In genomic region chr2:118088051-118089014, GRCh38 we compare ENCODE assay signal across 8 cellular contexts. TPM values are rescaled to one million over a fixed set of nuclear protein-coding genes. Genes with fewer than 3 reads are reported as not detected.
DNase-seq lines count a peak whose midpoint lies in the region; ATAC-seq and TF ChIP-seq lines count a peak whose summit lies in the region.

Gene INSIG2 (plus strand): TSS chr2:118088471. CDS start chr2:118096557, 8,086 bp downstream.

- H3K4me3 ChIP-seq in GM12875 (ENCODE audit: low read depth, low read length) (peak within 1 kb of the TSS; percentile 83), adipocyte (ENCODE audit: low read length) (peak within 1 kb of the TSS; percentile 90), heart right ventricle (peak within 1 kb of the TSS; percentile 76 to 89 (median 82)), upper lobe of right lung (peak within 1 kb of the TSS; percentile 88)

- H3K27me3 ChIP-seq in adipocyte (replicated peaks; ENCODE audit: control insufficient read depth, insufficient read depth, low read length) (no peaks in the 10 kb centered on the region), heart right ventricle (peaks cover 0 to 4% (median 0%) of the 10 kb centered on the region in 7 donors), upper lobe of right lung (no peaks in the 10 kb centered on the region)

- intact Hi-C loops in heart right ventricle (cut with DNase I) (loop anchor here in 2 of 10 donors (10.0 kb wide), 2 partner anchors 96 to 274 kb away; partner anchors contain the start of gene DDX18 (in 2 of the 2)), posterior vena cava (cut with DNase I) (no loop called here), upper lobe of right lung (cut with DNase I) (no loop called here)

- H3K27ac ChIP-seq in heart right ventricle (peak within 1 kb of the TSS in 9 of 10 donors; percentile 1 to 87 (median 59)), upper lobe of right lung (peak within 1 kb of the TSS; percentile 81)

- H3K9ac ChIP-seq in adipocyte (ENCODE audit: low read length) = peak within 1 kb of the TSS; percentile 90

- H3K9me3 ChIP-seq in adipocyte (ENCODE audit: control insufficient read depth, low read length) (no peaks in the 10 kb centered on the region), heart right ventricle (no peaks in the 10 kb centered on the region), upper lobe of right lung (no peaks in the 10 kb centered on the region)

- peak; percentile 94 for DNase-seq in NCI-H1436 (lab: John Stamatoyannopoulos, UW)
- DNase-seq in T follicular helper cell (ENCODE audit: low read depth) = peak; percentile 73
- DNase-seq in adipocyte (ENCODE audit: low read depth) = peak; percentile 98
- peak; percentile 91 to 93 for DNase-seq in heart right ventricle
- peak; percentile 98 for DNase-seq in posterior vena cava (ENCODE audit: low spot score)
- DNase-seq in upper lobe of right lung = peak; percentile 98

- TF ChIP-seq CTCF in GM12875 (IDR thresholded peaks at IDR 0.05; ENCODE audit: borderline replicate concordance, insufficient read depth, low read depth, low read length) = no peak
- no peak for TF ChIP-seq CTCF in heart right ventricle (IDR thresholded peaks at IDR 0.05)
- TF ChIP-seq CTCF in upper lobe of right lung (IDR thresholded peaks at IDR 0.05) = no peak

- H3K36me3 ChIP-seq in adipocyte (ENCODE audit: control insufficient read depth, insufficient read depth, low read length, severe bottlenecking) (no peaks in the 10 kb centered on the region), heart right ventricle (no peaks in the 10 kb centered on the region), upper lobe of right lung (no peaks in the 10 kb centered on the region)

- ATAC-seq in HG02798 (IDR thresholded peaks at IDR 0.05; ENCODE audit: poor library complexity, unreplicated experiment) (peak; percentile 98), heart right ventricle (peak; percentile 99 to 100 (median 99)), upper lobe of right lung (peak; percentile 99)

- H3K4me1 ChIP-seq in adipocyte (ENCODE audit: control insufficient read depth, insufficient read depth, low read length) = peaks cover 20% of the 10 kb centered on the region
- H3K4me1 ChIP-seq in heart right ventricle = peaks cover 0 to 29% (median 17%) of the 10 kb centered on the region in 9 donors
- peaks cover 19% of the 10 kb centered on the region for H3K4me1 ChIP-seq in upper lobe of right lung

- WGBS in heart right ventricle, 2 donors = 1% methylated on average over 63 of the region's 63 CpGs

RNA-seq across cellular contexts. Expression of gene INSIG2, which starts in this region (rescaled TPM):
- 10 to 100 TPM; 12.6 to 19.3 (median 13.8) TPM for total RNA-seq in heart right ventricle
- polyA plus RNA-seq in heart right ventricle = 1 to 10 TPM; 5.6 to 9.6 TPM
- total RNA-seq in posterior vena cava = 10 to 100 TPM; 22.2 to 29.4 TPM
- 42.0 TPM for total RNA-seq in upper lobe of right lung

Comparison
In these comparisons a context has a peak if more than half of its experiments do, and no peak if none do; other contexts are left out.
1. Peak in every context shown above with its lines: DNase-seq, ATAC-seq, H3K4me3 ChIP-seq and H3K27ac ChIP-seq.